Comparison of ENCODE assay signal across 11 cellular contexts in genomic region chr6:25165817-25166216, GRCh38.
DNase-seq lines count a peak whose midpoint lies in the region; ATAC-seq and TF ChIP-seq lines count a peak whose summit lies in the region.
"Had no signal": no experiment of that assay in that cellular context is flagged by ENCODE, and none has a peak within 500 bp of the region (broad histone marks: within the 10 kb centered on the region; RNA-seq: fewer than 3 reads in every experiment).

No MANE protein-coding gene starts in this region.

- WGBS in upper lobe of left lung, 2 donors = 54 to 58% methylated on average over 1 of the region's 1 CpG

- CTCF ChIA-PET in CD4-positive, alpha-beta T cell (lab: Charles Lee) = no interaction called here
- CTCF ChIA-PET in RWPE1 (lab: Yijun Ruan, JAX) = interaction anchor here (0.7 kb wide), 1 partner anchor 82 kb away, joined by 4 read pairs; no protein-coding TSS in a partner anchor

- H3K36me3 ChIP-seq in SK-N-MC (ENCODE audit: insufficient read depth, low read length) (no peaks in the 10 kb centered on the region), upper lobe of left lung (no peaks in the 10 kb centered on the region)
- H3K36me3 ChIP-seq: SJCRH30 had no signal

- 0 out of 2 replicates have a peak overlapping the region, but pooled peaks have one; percentile 22 for H3K27ac ChIP-seq in SK-N-MC
- H3K27ac ChIP-seq in upper lobe of left lung = peak overlapping the region; percentile 53 to 79 (median 60)
- no peak overlapping the region for H3K27ac ChIP-seq in CD4-positive, alpha-beta T cell (ENCODE audit: low read depth, low read length)
- H3K27ac ChIP-seq in RWPE1 = no peak overlapping the region
- H3K27ac ChIP-seq: SJCRH30 had no signal

- H3K27me3 ChIP-seq in upper lobe of left lung = no peaks in the 10 kb centered on the region
- no peaks in the 10 kb centered on the region for H3K27me3 ChIP-seq in CD4-positive, alpha-beta T cell (ENCODE audit: control insufficient read depth, insufficient read depth, low read length)
- H3K27me3 ChIP-seq: SJCRH30 had no signal

- POLR2A ChIA-PET in CD4-positive, alpha-beta T cell (lab: Charles Lee) = no interaction called here
- POLR2A ChIA-PET in RWPE1 (lab: Yijun Ruan, JAX; ENCODE audit: low non-redundant PET) = no interaction called here

- H3K27ac Mint-ChIP-seq in natural killer cell treated with Interleukin-12 subunit alpha and Interleukin-12 subunit beta and Interleukin-15 and Interleukin-18, amount 100 ng/mL, for 72 hours = peak overlapping the region; percentile 40 to 78
- H3K27ac Mint-ChIP-seq in natural killer cell (no peak overlapping the region), HFFc6 (no peak overlapping the region)
- H3K27ac Mint-ChIP-seq in dendritic cell treated with granulocyte-macrophage colony-stimulating factor and Interleukin-4, amounts not matched to agents 40 ng/mL and 50 ng/mL, for 4 days = peak overlapping the region; percentile 35
- H3K27ac Mint-ChIP-seq in CD4-positive, alpha-beta T cell = no peak overlapping the region

- no peak for DNase-seq in natural killer cell treated with Interleukin-12 subunit alpha and Interleukin-12 subunit beta and Interleukin-15 and Interleukin-18, amount 100 ng/mL, for 72 hours (ENCODE audit: low spot score)
- DNase-seq in natural killer cell = no peak
- no peak for DNase-seq in SK-N-MC (ENCODE audit: low read depth, low spot score)
- DNase-seq in upper lobe of left lung = no peak
- DNase-seq in CD4-positive, alpha-beta T cell = no peak
- no peak for DNase-seq in RWPE1 (ENCODE audit: low spot score)
- no peak for DNase-seq in HFFc6
- DNase-seq: C1 segment of cervical spinal cord, Karpas-422, SJCRH30 had no signal

- H3K9me3 Mint-ChIP-seq in natural killer cell treated with Interleukin-12 subunit alpha and Interleukin-12 subunit beta and Interleukin-15 and Interleukin-18, amount 100 ng/mL, for 72 hours = peaks cover 8% of the 10 kb centered on the region
- H3K9me3 Mint-ChIP-seq in natural killer cell = peaks cover 0 to 3% of the 10 kb centered on the region in 2 donors
- H3K9me3 Mint-ChIP-seq in dendritic cell treated with granulocyte-macrophage colony-stimulating factor and Interleukin-4, amounts not matched to agents 40 ng/mL and 50 ng/mL, for 4 days = peaks cover 17% of the 10 kb centered on the region
- no peaks in the 10 kb centered on the region for H3K9me3 Mint-ChIP-seq in CD4-positive, alpha-beta T cell
- H3K9me3 Mint-ChIP-seq in HFFc6 = no peaks in the 10 kb centered on the region

- H3K9ac ChIP-seq in SK-N-MC (ENCODE audit: insufficient read length) = no peak overlapping the region

- TF ChIP-seq POLR2A in upper lobe of left lung (IDR thresholded peaks at IDR 0.05) = no peak

- peak overlapping the region; percentile 53 for H3K4me3 Mint-ChIP-seq in natural killer cell treated with Interleukin-12 subunit alpha and Interleukin-12 subunit beta and Interleukin-15 and Interleukin-18, amount 100 ng/mL, for 72 hours
- H3K4me3 Mint-ChIP-seq in natural killer cell (no peak overlapping the region), HFFc6 (no peak overlapping the region)
- no peak overlapping the region for H3K4me3 Mint-ChIP-seq in dendritic cell treated with granulocyte-macrophage colony-stimulating factor and Interleukin-4, amounts not matched to agents 40 ng/mL and 50 ng/mL, for 4 days
- no peak overlapping the region for H3K4me3 Mint-ChIP-seq in CD4-positive, alpha-beta T cell

- TF ChIP-seq CTCF in natural killer cell (IDR thresholded peaks at IDR 0.05) (no peak), upper lobe of left lung (IDR thresholded peaks at IDR 0.05) (no peak), RWPE1 (conservative IDR thresholded peaks at IDR 0.05; ENCODE audit: low read depth) (no peak), HFFc6 (IDR thresholded peaks at IDR 0.05) (no peak)
- TF ChIP-seq CTCF in CD4-positive, alpha-beta T cell (IDR thresholded peaks at IDR 0.05) = no peak

- peaks cover 0 to 13% of the 10 kb centered on the region in 2 donors for H3K27me3 Mint-ChIP-seq in natural killer cell treated with Interleukin-12 subunit alpha and Interleukin-12 subunit beta and Interleukin-15 and Interleukin-18, amount 100 ng/mL, for 72 hours
- peaks cover 4 to 13% of the 10 kb centered on the region in 2 donors for H3K27me3 Mint-ChIP-seq in natural killer cell (ENCODE audit: low read depth in 2 of 2)
- no peaks in the 10 kb centered on the region for H3K27me3 Mint-ChIP-seq in dendritic cell treated with granulocyte-macrophage colony-stimulating factor and Interleukin-4, amounts not matched to agents 40 ng/mL and 50 ng/mL, for 4 days
- H3K27me3 Mint-ChIP-seq in CD4-positive, alpha-beta T cell = peaks cover 5% of the 10 kb centered on the region
- H3K27me3 Mint-ChIP-seq in HFFc6 (ENCODE audit: insufficient read depth) = no peaks in the 10 kb centered on the region

- intact Hi-C loops in natural killer cell (cut with micrococcal nuclease) = no loop called here
- intact Hi-C loops in dendritic cell treated with granulocyte-macrophage colony-stimulating factor and Interleukin-4, amounts not matched to agents 40 ng/mL and 50 ng/mL, for 4 days (cut with micrococcal nuclease) = no loop called here
- intact Hi-C loops in CD4-positive, alpha-beta T cell (cut with DNase I, micrococcal nuclease) = no loop called here

- TF ChIP-seq EP300 in upper lobe of left lung (IDR thresholded peaks at IDR 0.05) = no peak

- H3K4me1 ChIP-seq in upper lobe of left lung = peaks cover 0 to 6% (median 0%) of the 10 kb centered on the region in 4 donors
- H3K4me1 ChIP-seq: SJCRH30 had no signal

- H3K4me1 Mint-ChIP-seq in natural killer cell treated with Interleukin-12 subunit alpha and Interleukin-12 subunit beta and Interleukin-15 and Interleukin-18, amount 100 ng/mL, for 72 hours (ENCODE audit: low read depth in 2 of 2) = peaks cover 22 to 28% of the 10 kb centered on the region in 2 donors
- H3K4me1 Mint-ChIP-seq in natural killer cell = no peaks in the 10 kb centered on the region
- peaks cover 67% of the 10 kb centered on the region for H3K4me1 Mint-ChIP-seq in dendritic cell treated with granulocyte-macrophage colony-stimulating factor and Interleukin-4, amounts not matched to agents 40 ng/mL and 50 ng/mL, for 4 days (ENCODE audit: low read depth)
- H3K4me1 Mint-ChIP-seq in CD4-positive, alpha-beta T cell (ENCODE audit: low read depth) = peaks cover 15% of the 10 kb centered on the region
- peaks cover 38% of the 10 kb centered on the region for H3K4me1 Mint-ChIP-seq in HFFc6 (ENCODE audit: low read depth)

- H3K9me3 ChIP-seq in SK-N-MC (ENCODE audit: low read depth, low read length) = no peaks in the 10 kb centered on the region
- H3K9me3 ChIP-seq in upper lobe of left lung = no peaks in the 10 kb centered on the region
- H3K9me3 ChIP-seq in CD4-positive, alpha-beta T cell (ENCODE audit: control insufficient read depth, low read length) = no peaks in the 10 kb centered on the region
- H3K9me3 ChIP-seq: SJCRH30 had no signal

- no peak for ATAC-seq in natural killer cell treated with Interleukin-12 subunit alpha and Interleukin-12 subunit beta and Interleukin-15 and Interleukin-18, amount 100 ng/mL, for 72 hours
- ATAC-seq in natural killer cell (no peak), upper lobe of left lung (ENCODE audit: low FRiP score in 2 of 2) (peak in 1 of 2 donors; percentile 26)
- no peak for ATAC-seq in CD4-positive, alpha-beta T cell (ENCODE audit: poor library complexity)

- H3K4me3 ChIP-seq in SK-N-MC = peak overlapping the region; percentile 57
- H3K4me3 ChIP-seq in upper lobe of left lung = peak overlapping the region in 3 of 4 donors; percentile 36 to 55 (median 51)
- H3K4me3 ChIP-seq: SJCRH30 had no signal

- H3K36me3 Mint-ChIP-seq in natural killer cell treated with Interleukin-12 subunit alpha and Interleukin-12 subunit beta and Interleukin-15 and Interleukin-18, amount 100 ng/mL, for 72 hours = peaks cover 10% of the 10 kb centered on the region
- no peaks in the 10 kb centered on the region for H3K36me3 Mint-ChIP-seq in natural killer cell
- H3K36me3 Mint-ChIP-seq in dendritic cell treated with granulocyte-macrophage colony-stimulating factor and Interleukin-4, amounts not matched to agents 40 ng/mL and 50 ng/mL, for 4 days (ENCODE audit: low read depth) = peaks cover 14% of the 10 kb centered on the region
- H3K36me3 Mint-ChIP-seq in CD4-positive, alpha-beta T cell (ENCODE audit: low read depth) = no peaks in the 10 kb centered on the region
- 0 out of 2 replicates have a peak, but pooled peaks cover 5% of the 10 kb centered on the region for H3K36me3 Mint-ChIP-seq in HFFc6 (ENCODE audit: low read depth)

Comparison
In these comparisons a context has a peak if more than half of its experiments do, and no peak if none do; other contexts are left out.
1. H3K27ac Mint-ChIP-seq: peak in natural killer cell treated with Interleukin-12 subunit alpha and Interleukin-12 subunit beta and Interleukin-15 and Interleukin-18, amount 100 ng/mL, for 72 hours (2 of 2) and dendritic cell treated with granulocyte-macrophage colony-stimulating factor and Interleukin-4, amounts not matched to agents 40 ng/mL and 50 ng/mL, for 4 days (single experiment); none in natural killer cell (0 of 2), CD4-positive, alpha-beta T cell (single experiment) and HFFc6 (single experiment).
2. H3K27ac ChIP-seq: peak in SK-N-MC (single experiment) and upper lobe of left lung (4 of 4); none in CD4-positive, alpha-beta T cell (single experiment) and RWPE1 (single experiment).